ENCODE assay signal across 7 cellular contexts in genomic region chr19:55494172-55494761, GRCh38. TPM values are rescaled to one million over a fixed set of nuclear protein-coding genes. Genes with fewer than 3 reads are reported as not detected.
DNase-seq lines count a peak whose midpoint lies in the region; FAIRE-seq and TF ChIP-seq lines count a peak whose summit lies in the region.
"Had no signal": no experiment of that assay in that cellular context is flagged by ENCODE, and none has a peak within 500 bp of the region (broad histone marks: within the 10 kb centered on the region; RNA-seq: fewer than 3 reads in every experiment).

No MANE protein-coding gene starts in this region.

- dilution Hi-C loops in endothelial cell of umbilical vein (cut with MboI; ENCODE audit: extremely low pct_ligation_motif_present, low sequenced_read_pairs) = no loop called here

- H3K9me3 Mint-ChIP-seq in HFFc6 = no peaks in the 10 kb centered on the region
- no peaks in the 10 kb centered on the region for H3K9me3 Mint-ChIP-seq in activated CD4-positive, alpha-beta memory T cell treated with anti-CD3 and anti-CD28 coated beads for 36 hours

- peak overlapping the region; percentile 92 for H3K4me3 Mint-ChIP-seq in HFFc6
- H3K4me3 Mint-ChIP-seq in activated CD4-positive, alpha-beta memory T cell treated with anti-CD3 and anti-CD28 coated beads for 36 hours = no peak overlapping the region

- H3K27me3 Mint-ChIP-seq in HFFc6 (ENCODE audit: insufficient read depth) = peaks cover 3% of the 10 kb centered on the region
- H3K27me3 Mint-ChIP-seq in activated CD4-positive, alpha-beta memory T cell treated with anti-CD3 and anti-CD28 coated beads for 36 hours = peaks cover 12% of the 10 kb centered on the region

- H3K36me3 Mint-ChIP-seq in HFFc6 (ENCODE audit: low read depth) = peaks cover 15% of the 10 kb centered on the region; the same call in 1 of the 2 replicates
- H3K36me3 Mint-ChIP-seq in activated CD4-positive, alpha-beta memory T cell treated with anti-CD3 and anti-CD28 coated beads for 36 hours = no peaks in the 10 kb centered on the region

- no peak for TF ChIP-seq POLR2A in endothelial cell of umbilical vein (IDR thresholded peaks at IDR 0.05; ENCODE audit: low read depth, low read length)

- H3K9me3 ChIP-seq in endothelial cell of umbilical vein (replicated peaks; ENCODE audit: control insufficient read depth, insufficient read depth, low read length) (no peaks in the 10 kb centered on the region), skeletal muscle tissue (ENCODE audit: control insufficient read depth in 3 of 3, low read length in 3 of 3) (no peaks in the 10 kb centered on the region)

- POLR2A ChIA-PET in endothelial cell of umbilical vein (lab: Charles Lee) = interaction anchor here (0.5 to 1.0 kb wide), 3 partner anchors 9 to 182 kb away, joined by 3 to 7 read pairs (median 6); partner anchors contain the start of gene NAT14
- POLR2A ChIA-PET in activated CD4-positive, alpha-beta memory T cell treated with anti-CD3 and anti-CD28 coated beads for 36 hours (lab: Charles Lee) = no interaction called here

- no peaks in the 10 kb centered on the region for H3K9me1 ChIP-seq in endothelial cell of umbilical vein (replicated peaks; ENCODE audit: control insufficient read depth, extremely low read depth, insufficient read depth, low read length)

- intact Hi-C loops in endothelial cell of umbilical vein (cut with micrococcal nuclease) = no loop called here
- intact Hi-C loops in activated CD4-positive, alpha-beta memory T cell treated with anti-CD3 and anti-CD28 coated beads for 36 hours (cut with micrococcal nuclease) = no loop called here

- H3K27ac Mint-ChIP-seq in HFFc6 = peak overlapping the region; percentile 92
- H3K27ac Mint-ChIP-seq in activated CD4-positive, alpha-beta memory T cell treated with anti-CD3 and anti-CD28 coated beads for 36 hours = no peak overlapping the region

- no peaks in the 10 kb centered on the region for H4K20me1 ChIP-seq in endothelial cell of umbilical vein (replicated peaks; ENCODE audit: control insufficient read depth, extremely low read depth, insufficient read depth, low read length)

- no TSS peak for BruUV-seq in endothelial cell of umbilical vein (replicated peaks; lab: Mats Ljungman, UMichigan)

- peak overlapping the region; percentile 40 for H2AFZ ChIP-seq in endothelial cell of umbilical vein (ENCODE audit: low read depth, low read length)

- no peak for FAIRE-seq in endothelial cell of umbilical vein (lab: Jason Lieb, UNC)

- H3K4me1 Mint-ChIP-seq in HFFc6 (ENCODE audit: low read depth) = peaks cover 59% of the 10 kb centered on the region
- H3K4me1 Mint-ChIP-seq in activated CD4-positive, alpha-beta memory T cell treated with anti-CD3 and anti-CD28 coated beads for 36 hours (ENCODE audit: low read depth) = no peaks in the 10 kb centered on the region

- peak overlapping the region; percentile 13 for H3K4me2 ChIP-seq in endothelial cell of umbilical vein (ENCODE audit: insufficient read depth, low read length)

- TF ChIP-seq CTCF in HFFc6 (IDR thresholded peaks at IDR 0.05) (no peak), endothelial cell of umbilical vein (IDR thresholded peaks at IDR 0.05; ENCODE audit: extremely low read depth in 1 of 2, insufficient read depth in 1 of 2, low read depth in 1 of 2, low read length in 2 of 2) (no peak)

- H3K4me3 ChIP-seq in endothelial cell of umbilical vein (replicated peaks in 1 of 3; ENCODE audit: insufficient read depth in 1 of 3, low read depth in 1 of 3, low read length in 3 of 3) = no peak overlapping the region
- H3K4me3 ChIP-seq in skeletal muscle tissue (ENCODE audit: low read length in 3 of 3) = peak overlapping the region; percentile 50 to 62 (median 54)
- H3K4me3 ChIP-seq: SK-N-MC had no signal

- H3K27me3 ChIP-seq in endothelial cell of umbilical vein (ENCODE audit: control insufficient read depth in 2 of 2, insufficient read depth in 2 of 2, low read length in 2 of 2) = no peaks in the 10 kb centered on the region
- peaks cover 7 to 32% (median 24%) of the 10 kb centered on the region in 3 donors for H3K27me3 ChIP-seq in skeletal muscle tissue (ENCODE audit: control insufficient read depth in 3 of 3, insufficient read depth in 3 of 3, low read length in 3 of 3)

- H3K79me2 ChIP-seq in endothelial cell of umbilical vein (ENCODE audit: control insufficient read depth, insufficient read depth, low read length) = no peaks in the 10 kb centered on the region

- H3K4me1 ChIP-seq in endothelial cell of umbilical vein (ENCODE audit: control insufficient read depth, extremely low read depth, insufficient read depth, low read length) (no peaks in the 10 kb centered on the region), skeletal muscle tissue (ENCODE audit: control insufficient read depth in 3 of 3, insufficient read depth in 3 of 3, low read length in 3 of 3) (peaks cover 6 to 13% (median 8%) of the 10 kb centered on the region in 3 donors)

- CTCF ChIA-PET in endothelial cell of umbilical vein (lab: Charles Lee) = interaction anchor here (0.6 to 5.5 kb wide), 3 partner anchors 10 to 89 kb away, joined by 3 to 38 read pairs (median 17); no protein-coding TSS in a partner anchor
- CTCF ChIA-PET in activated CD4-positive, alpha-beta memory T cell treated with anti-CD3 and anti-CD28 coated beads for 36 hours (lab: Charles Lee) = interaction anchor here (1.1 to 5.8 kb wide), 2 partner anchors 10 to 27 kb away, joined by 5 to 38 read pairs; no protein-coding TSS in a partner anchor

- H3K36me3 ChIP-seq in endothelial cell of umbilical vein (ENCODE audit: control insufficient read depth in 2 of 2, extremely low read depth in 1 of 2, insufficient read depth in 2 of 2, low read length in 2 of 2) = no peaks in the 10 kb centered on the region
- no peaks in the 10 kb centered on the region for H3K36me3 ChIP-seq in skeletal muscle tissue (ENCODE audit: control insufficient read depth in 3 of 3, insufficient read depth in 3 of 3, low read length in 3 of 3)

- DNase-seq in HFFc6 (peak; percentile 59), endothelial cell of umbilical vein (ENCODE audit: low read depth, low spot score) (no peak), substantia nigra (lab: John Stamatoyannopoulos, UW) (no peak), 8988T (no peak)
- DNase-seq in activated CD4-positive, alpha-beta memory T cell treated with anti-CD3 and anti-CD28 coated beads for 36 hours = no peak

- no peak overlapping the region for H3K27ac ChIP-seq in endothelial cell of umbilical vein (ENCODE audit: insufficient read depth, low read depth, low read length)
- peak overlapping the region; percentile 66 for H3K27ac ChIP-seq in skeletal muscle tissue (ENCODE audit: low read depth, low read length)
- H3K27ac ChIP-seq in substantia nigra (ENCODE audit: low read depth, low read length, poor library complexity, severe bottlenecking) = no peak overlapping the region
- H3K27ac ChIP-seq: SK-N-MC had no signal

- H3K9ac ChIP-seq in endothelial cell of umbilical vein (replicated peaks; ENCODE audit: extremely low read depth, insufficient read depth, low read length) = no peak overlapping the region
- H3K9ac ChIP-seq in skeletal muscle tissue (ENCODE audit: low read depth in 1 of 3, low read length in 3 of 3) = peak overlapping the region in 2 of 3 donors; percentile 50 to 57

RNA-seq across cellular contexts. Expression of gene SSC5D, which starts 6.0 kb away (rescaled TPM):
- 10 to 100 TPM; 47.7 to 59.9 (median 51.9) TPM for total RNA-seq in HFFc6 (2021; fragmentation: NEBNext Ultra II Directional; extraction: Animal tissue kit (Norgen Biotek cat#: 25700))
- total RNA-seq in endothelial cell of umbilical vein (1.0 and 1.3 TPM in 2 replicates), skeletal muscle tissue (17.7 TPM)
- 0.47 and 0.49 TPM in 2 replicates for polyA plus RNA-seq in endothelial cell of umbilical vein
- polyA plus RNA-seq in endothelial cell of umbilical vein (2011; cell fraction: cytosol; rRNA removed) = 0.17 and 0.28 TPM in 2 replicates
- 1.6 and 1.9 TPM in 2 replicates for polyA plus RNA-seq in endothelial cell of umbilical vein (2011; cell fraction: nucleus; rRNA removed)
- 1.7 and 2.4 TPM in 2 replicates for polyA plus RNA-seq in endothelial cell of umbilical vein (2012)
- 0.19 and 0.53 TPM in 2 replicates for polyA minus RNA-seq in endothelial cell of umbilical vein
- polyA minus RNA-seq in endothelial cell of umbilical vein (2011; cell fraction: cytosol; rRNA and poly(A)+ RNA removed) = not detected
- 1.2 and 1.5 TPM in 2 replicates for polyA minus RNA-seq in endothelial cell of umbilical vein (2011; cell fraction: nucleus; rRNA and poly(A)+ RNA removed)
- under 1 TPM in 1 of 2 experiments, not detected in 1; 0.33 TPM for total RNA-seq in activated CD4-positive, alpha-beta memory T cell treated with anti-CD3 and anti-CD28 coated beads for 36 hours

RNA-seq across cellular contexts. Expression of gene NAT14, which starts 9.3 kb away (rescaled TPM):
- total RNA-seq in HFFc6 (2021; fragmentation: NEBNext Ultra II Directional; extraction: Animal tissue kit (Norgen Biotek cat#: 25700)) = 10 to 100 TPM; 53.3 to 72.0 (median 61.3) TPM
- total RNA-seq in endothelial cell of umbilical vein (34.4 and 44.7 TPM in 2 replicates), skeletal muscle tissue (8.4 TPM)
- 39.1 and 42.6 TPM in 2 replicates for polyA plus RNA-seq in endothelial cell of umbilical vein
- 33.9 and 35.8 TPM in 2 replicates for polyA plus RNA-seq in endothelial cell of umbilical vein (2011; cell fraction: cytosol; rRNA removed)
- 32.4 and 39.3 TPM in 2 replicates for polyA plus RNA-seq in endothelial cell of umbilical vein (2011; cell fraction: nucleus; rRNA removed)
- polyA plus RNA-seq in endothelial cell of umbilical vein (2012) = 32.3 and 39.6 TPM in 2 replicates
- 7.4 and 7.9 TPM in 2 replicates for polyA minus RNA-seq in endothelial cell of umbilical vein
- polyA minus RNA-seq in endothelial cell of umbilical vein (2011; cell fraction: cytosol; rRNA and poly(A)+ RNA removed) = 3.8 TPM
- polyA minus RNA-seq in endothelial cell of umbilical vein (2011; cell fraction: nucleus; rRNA and poly(A)+ RNA removed) = 4.7 and 5.8 TPM in 2 replicates
- 10 to 100 TPM in 1 of 2 experiments, 1 to 10 TPM in 1; 8.5 to 12.9 TPM for total RNA-seq in activated CD4-positive, alpha-beta memory T cell treated with anti-CD3 and anti-CD28 coated beads for 36 hours

RNA-seq across cellular contexts. Expression of gene ZNF628, which starts 17.9 kb away (rescaled TPM):
- total RNA-seq in HFFc6 (2021; fragmentation: NEBNext Ultra II Directional; extraction: Animal tissue kit (Norgen Biotek cat#: 25700)) = 10 to 100 TPM in 2 of 6 experiments, 1 to 10 TPM in 4; 8.6 to 11.3 (median 9.5) TPM
- total RNA-seq in endothelial cell of umbilical vein (9.0 and 10.4 TPM in 2 replicates), skeletal muscle tissue (0.52 TPM)
- 2.0 and 2.5 TPM in 2 replicates for polyA plus RNA-seq in endothelial cell of umbilical vein
- polyA plus RNA-seq in endothelial cell of umbilical vein (2011; cell fraction: cytosol; rRNA removed) = 1.3 and 2.1 TPM in 2 replicates
- polyA plus RNA-seq in endothelial cell of umbilical vein (2011; cell fraction: nucleus; rRNA removed) = 1.9 and 2.0 TPM in 2 replicates
- 2.6 and 5.6 TPM in 2 replicates for polyA plus RNA-seq in endothelial cell of umbilical vein (2012)
- 0.76 and 1.2 TPM in 2 replicates for polyA minus RNA-seq in endothelial cell of umbilical vein
- polyA minus RNA-seq in endothelial cell of umbilical vein (2011; cell fraction: cytosol; rRNA and poly(A)+ RNA removed) = 6.6 TPM
- polyA minus RNA-seq in endothelial cell of umbilical vein (2011; cell fraction: nucleus; rRNA and poly(A)+ RNA removed) = 1.5 and 4.2 TPM in 2 replicates
- total RNA-seq in activated CD4-positive, alpha-beta memory T cell treated with anti-CD3 and anti-CD28 coated beads for 36 hours = 1 to 10 TPM; 5.8 to 6.9 TPM

RNA-seq across cellular contexts. Expression of gene C19orf85, which starts 29.7 kb away (rescaled TPM):
- total RNA-seq in HFFc6 (2021; fragmentation: NEBNext Ultra II Directional; extraction: Animal tissue kit (Norgen Biotek cat#: 25700)) = not detected
- total RNA-seq in endothelial cell of umbilical vein (not detected in 2 replicates), skeletal muscle tissue (not detected)
- polyA plus RNA-seq in endothelial cell of umbilical vein = not detected in 2 replicates
- polyA plus RNA-seq in endothelial cell of umbilical vein (2011; cell fraction: cytosol; rRNA removed) = not detected in 2 replicates
- not detected in 2 replicates for polyA plus RNA-seq in endothelial cell of umbilical vein (2011; cell fraction: nucleus; rRNA removed)
- not detected in 2 replicates for polyA plus RNA-seq in endothelial cell of umbilical vein (2012)
- polyA minus RNA-seq in endothelial cell of umbilical vein = not detected in 2 replicates
- polyA minus RNA-seq in endothelial cell of umbilical vein (2011; cell fraction: cytosol; rRNA and poly(A)+ RNA removed) = not detected
- polyA minus RNA-seq in endothelial cell of umbilical vein (2011; cell fraction: nucleus; rRNA and poly(A)+ RNA removed) = not detected in 2 replicates
- not detected for total RNA-seq in activated CD4-positive, alpha-beta memory T cell treated with anti-CD3 and anti-CD28 coated beads for 36 hours

RNA-seq across cellular contexts. Expression of gene ISOC2, which starts 32.8 kb away (rescaled TPM):
- 10 to 100 TPM; 60.1 to 81.4 (median 66.8) TPM for total RNA-seq in HFFc6 (2021; fragmentation: NEBNext Ultra II Directional; extraction: Animal tissue kit (Norgen Biotek cat#: 25700))
- total RNA-seq in endothelial cell of umbilical vein (43.6 and 49.3 TPM in 2 replicates), skeletal muscle tissue (25.1 TPM)
- polyA plus RNA-seq in endothelial cell of umbilical vein = 68.7 and 96.5 TPM in 2 replicates
- 43.0 and 66.5 TPM in 2 replicates for polyA plus RNA-seq in endothelial cell of umbilical vein (2011; cell fraction: cytosol; rRNA removed)
- 23.3 and 27.6 TPM in 2 replicates for polyA plus RNA-seq in endothelial cell of umbilical vein (2011; cell fraction: nucleus; rRNA removed)
- polyA plus RNA-seq in endothelial cell of umbilical vein (2012) = 40.5 and 54.2 TPM in 2 replicates
- 17.6 and 18.8 TPM in 2 replicates for polyA minus RNA-seq in endothelial cell of umbilical vein
- polyA minus RNA-seq in endothelial cell of umbilical vein (2011; cell fraction: cytosol; rRNA and poly(A)+ RNA removed) = 30.3 TPM
- 11.2 and 16.2 TPM in 2 replicates for polyA minus RNA-seq in endothelial cell of umbilical vein (2011; cell fraction: nucleus; rRNA and poly(A)+ RNA removed)
- total RNA-seq in activated CD4-positive, alpha-beta memory T cell treated with anti-CD3 and anti-CD28 coated beads for 36 hours = 10 to 100 TPM; 24.6 to 24.7 TPM

Comparison
In these comparisons a context has a peak if more than half of its experiments do, and no peak if none do; other contexts are left out.
1. H3K4me3 ChIP-seq: peak in skeletal muscle tissue (3 of 3); none in endothelial cell of umbilical vein (0 of 3).